8 cellular contexts compared by ENCODE assay signal in genomic region chr2:27771548-27772335, GRCh38. TPM values are rescaled to one million over a fixed set of nuclear protein-coding genes. Genes with fewer than 3 reads are reported as not detected.
A peak's percentile ranks its signal among the peaks of the same experiment; 100 is the strongest.
DNase-seq lines count a peak whose midpoint lies in the region; TF ChIP-seq lines count a peak whose summit lies in the region.

TSS of gene MRPL33 (plus strand) at chr2:27771719. CDS start at chr2:27771778, 59 bp downstream.

- peak within 1 kb of the TSS; percentile 99 for H3K4me3 Mint-ChIP-seq in H9

- H3K4me2 ChIP-seq in H9 (ENCODE audit: insufficient read depth, insufficient read length, low read length) (peak within 1 kb of the TSS; percentile 87), MM.1S (ENCODE audit: low read depth, low read length) (peak within 1 kb of the TSS; percentile 95), neural cell (ENCODE audit: low read length) (peak within 1 kb of the TSS; percentile 94)

- no peak within 1 kb of the TSS for H4K5ac ChIP-seq in H9 (ENCODE audit: insufficient read length, low read depth, low read length)

- H3K9me2 ChIP-seq in MM.1S (replicated peaks; ENCODE audit: insufficient read depth, low read length) (no peaks in the 10 kb centered on the region), neural cell (ENCODE audit: insufficient read depth, low read length) (no peaks in the 10 kb centered on the region)

- no peak within 1 kb of the TSS for H2BK120ac ChIP-seq in H9 (ENCODE audit: low read depth, low read length, poor library complexity, severe bottlenecking)

- DNase-seq in ELR (ENCODE audit: low read depth) (peak; percentile 92), H9 (peak; percentile 96), MM.1S (peak; percentile 90), SIG-M5 (lab: John Stamatoyannopoulos, UW) (peak; percentile 28), activated gamma-delta T cell (lab: John Stamatoyannopoulos, UW) (peak; percentile 72), fibroblast of villous mesenchyme (ENCODE audit: low read depth) (peak; percentile 88)

- H3K56ac ChIP-seq in H9 (ENCODE audit: insufficient read length, low read depth, low read length), result no peak within 1 kb of the TSS

- peaks cover 8% of the 10 kb centered on the region; the same call in 1 of the 2 replicates for H3K27me3 Mint-ChIP-seq in H9 (ENCODE audit: low read depth)

- H2BK5ac ChIP-seq in H9 (ENCODE audit: insufficient read length, low read length), result no peak within 1 kb of the TSS

- H3K4me1 ChIP-seq in H9 (ENCODE audit: insufficient read depth, low read length) (no peaks in the 10 kb centered on the region), MM.1S (ENCODE audit: low read length) (peaks cover 15% of the 10 kb centered on the region), stomach smooth muscle (ENCODE audit: control insufficient read depth, insufficient read depth, low read length) (peaks cover 14% of the 10 kb centered on the region)

- peaks cover 16 to 18% of the 10 kb centered on the region in 2 experiments for H3K4me1 Mint-ChIP-seq in H9

- H3T11ph ChIP-seq in H9 (ENCODE audit: low read length), result no peak within 1 kb of the TSS

- H3K23me2 ChIP-seq in H9 (ENCODE audit: insufficient read length, low read depth, low read length, poor library complexity, severe bottlenecking), result peaks cover 5% of the 10 kb centered on the region

- no peaks in the 10 kb centered on the region for H3F3A ChIP-seq in MM.1S (ENCODE audit: insufficient read depth, low read length)
- H3F3A ChIP-seq in neural cell (ENCODE audit: insufficient read depth, low read length, poor library complexity, severe bottlenecking), result no peaks in the 10 kb centered on the region

- H4K91ac ChIP-seq in H9 (ENCODE audit: insufficient read length, low read depth, low read length), result no peak within 1 kb of the TSS

- H2AFZ ChIP-seq in H9 (ENCODE audit: low read length), result peak within 1 kb of the TSS; percentile 70
- peak within 1 kb of the TSS; percentile 99 for H2AFZ ChIP-seq in MM.1S (ENCODE audit: low read length)
- peak within 1 kb of the TSS; percentile 96 for H2AFZ ChIP-seq in neural cell (ENCODE audit: low read depth, low read length)

- H2BK12ac ChIP-seq in H9 (ENCODE audit: insufficient read length, low read depth, low read length), result no peak within 1 kb of the TSS

- H3K9me3 Mint-ChIP-seq in H9, result no peaks in the 10 kb centered on the region

- peak within 1 kb of the TSS; percentile 94; the same call in 1 of the 2 replicates for H3K14ac ChIP-seq in H9 (ENCODE audit: insufficient read depth, low read length)

- peak within 1 kb of the TSS; percentile 71 for H3K27ac ChIP-seq in H9 (ENCODE audit: insufficient read length, low read depth, low read length)
- H3K27ac ChIP-seq in MM.1S (ENCODE audit: low read length), result peak within 1 kb of the TSS; percentile 62; the same call in 1 of the 2 replicates
- peak within 1 kb of the TSS; percentile 86 for H3K27ac ChIP-seq in neural cell (ENCODE audit: low read length)
- peak within 1 kb of the TSS; percentile 93 for H3K27ac ChIP-seq in stomach smooth muscle (ENCODE audit: low read length)

- H3K27me3 ChIP-seq in H9 (ENCODE audit: insufficient read depth, low read length) (no peaks in the 10 kb centered on the region), MM.1S (replicated peaks; ENCODE audit: insufficient read depth, low read length) (0 out of 2 replicates have a peak, but pooled peaks cover 4% of the 10 kb centered on the region), neural cell (ENCODE audit: insufficient read depth, low read depth, low read length) (no peaks in the 10 kb centered on the region), stomach smooth muscle (ENCODE audit: control insufficient read depth in 1 of 2, insufficient read depth in 2 of 2, low read length in 2 of 2) (peaks cover 0 to 3% of the 10 kb centered on the region in 2 donors)

- H3K4me3 ChIP-seq in MM.1S (ENCODE audit: low read length) (peak within 1 kb of the TSS; percentile 95), fibroblast of villous mesenchyme (ENCODE audit: low read depth, low read length) (peak within 1 kb of the TSS; percentile 77), neural cell (ENCODE audit: low read length) (peak within 1 kb of the TSS; percentile 78), stomach smooth muscle (ENCODE audit: low read length in 2 of 2) (peak within 1 kb of the TSS; percentile 98 to 100)

- H3K9ac ChIP-seq in H9 (ENCODE audit: extremely low read depth, insufficient read length, low read length) (peak within 1 kb of the TSS; percentile 83), MM.1S (ENCODE audit: low read length) (peak within 1 kb of the TSS; percentile 84), neural cell (ENCODE audit: low read length) (peak within 1 kb of the TSS; percentile 83), stomach smooth muscle (ENCODE audit: low read length in 2 of 2) (peak within 1 kb of the TSS; percentile 97 to 99)

- H4K20me1 ChIP-seq in H9 (ENCODE audit: control insufficient read depth, insufficient read depth, insufficient read length) (peaks cover 2% of the 10 kb centered on the region), MM.1S (ENCODE audit: insufficient read depth, low read length) (no peaks in the 10 kb centered on the region), neural cell (ENCODE audit: insufficient read depth) (no peaks in the 10 kb centered on the region)

- WGBS in H9 (ENCODE audit: extremely low coverage, insufficient read length, low lambda C conversion rate), result no CpG with 5 or more reads among the region's 48 CpGs

- peaks cover 5% of the 10 kb centered on the region; the same call in 1 of the 2 replicates for H3K36me3 ChIP-seq in MM.1S (replicated peaks; ENCODE audit: insufficient read depth, low read length)
- H3K36me3 ChIP-seq in neural cell (ENCODE audit: insufficient read depth, low read length), result peaks cover 5% of the 10 kb centered on the region
- H3K36me3 ChIP-seq in stomach smooth muscle (ENCODE audit: control insufficient read depth in 2 of 2, insufficient read depth in 2 of 2, low read length in 2 of 2), result peaks cover 4 to 8% of the 10 kb centered on the region in 2 donors

- no peak within 1 kb of the TSS for H3K23ac ChIP-seq in H9 (ENCODE audit: insufficient read length, low read depth, low read length)

- peak; percentile 41 for TF ChIP-seq EP300 in neural cell (conservative IDR thresholded peaks at IDR 0.05; ENCODE audit: poor library complexity, severe bottlenecking)

- no peak within 1 kb of the TSS for H3K4ac ChIP-seq in H9 (ENCODE audit: low read depth, low read length)

- H3K36me3 Mint-ChIP-seq in H9 (ENCODE audit: insufficient read depth in 1 of 3, low read depth in 3 of 3), result peaks cover 7 to 17% (median 16%) of the 10 kb centered on the region in 3 experiments

- H3K79me1 ChIP-seq in H9 (ENCODE audit: insufficient read depth, low read depth, low read length, poor library complexity, severe bottlenecking), result peaks cover 8% of the 10 kb centered on the region

- H3K9me3 ChIP-seq in H9 (ENCODE audit: control insufficient read depth, low read depth, low read length), result no peaks in the 10 kb centered on the region
- H3K9me3 ChIP-seq in MM.1S (replicated peaks; ENCODE audit: insufficient read depth, low read length), result no peaks in the 10 kb centered on the region
- no peaks in the 10 kb centered on the region for H3K9me3 ChIP-seq in neural cell (ENCODE audit: low read length)
- no peaks in the 10 kb centered on the region for H3K9me3 ChIP-seq in stomach smooth muscle (ENCODE audit: control insufficient read depth in 2 of 2, low read length in 2 of 2)

- no peak within 1 kb of the TSS for H2BK20ac ChIP-seq in H9 (ENCODE audit: low read depth, low read length, poor library complexity, severe bottlenecking)

- H4K8ac ChIP-seq in H9 (replicated peaks; ENCODE audit: insufficient read length, low read depth, low read length), result no peak within 1 kb of the TSS

- peak within 1 kb of the TSS; percentile 97 for H3K18ac ChIP-seq in H9 (ENCODE audit: insufficient read length, low read depth, low read length)

- H3K27ac Mint-ChIP-seq in H9, result peak within 1 kb of the TSS; percentile 99 to 100 (median 100)

- TF ChIP-seq RAD21 in neural cell (conservative IDR thresholded peaks at IDR 0.05), result peak; percentile 53

- H2AK5ac ChIP-seq in H9 (ENCODE audit: insufficient read length, low read length), result no peak within 1 kb of the TSS

- H3K79me2 ChIP-seq in H9 (ENCODE audit: insufficient read depth, low read length) (peaks cover 16% of the 10 kb centered on the region; the same call in 1 of the 2 replicates), MM.1S (ENCODE audit: low read length) (peaks cover 50% of the 10 kb centered on the region), neural cell (replicated peaks; ENCODE audit: insufficient read depth, low read length) (peaks cover 33% of the 10 kb centered on the region)

- TF ChIP-seq CTCF in H9 (conservative IDR thresholded peaks at IDR 0.05) (no peak), MM.1S (IDR thresholded peaks at IDR 0.05; ENCODE audit: low read length) (no peak), fibroblast of villous mesenchyme (IDR thresholded peaks at IDR 0.05; ENCODE audit: insufficient read depth, low read depth, low read length) (no peak), neural cell (IDR thresholded peaks at IDR 0.05; ENCODE audit: poor library complexity, severe bottlenecking) (no peak)

- no peak within 1 kb of the TSS for H2BK15ac ChIP-seq in H9 (ENCODE audit: low read depth, low read length)

TF ChIP-seq in neural cell, 6 proteins besides CTCF, POLR2A, EP300 and RAD21 (continues in another document):
- TF ChIP-seq EZH2 (IDR thresholded peaks at IDR 0.05; ENCODE audit: borderline replicate concordance, insufficient read depth, low read length, poor library complexity, severe bottlenecking) (no peak), POLR2AphosphoS5 (IDR thresholded peaks at IDR 0.05) (peak; percentile 83)

RNA-seq across cellular contexts. Expression of gene MRPL33, which starts in this region (rescaled TPM):
- total RNA-seq in H9 (2021) (61.2 and 66.8 TPM in 2 replicates), fibroblast of villous mesenchyme (112 and 119 TPM in 2 replicates)
- 308 and 406 TPM in 2 replicates for polyA plus RNA-seq in neural cell
- polyA minus RNA-seq in neural cell, result 64.5 and 82.5 TPM in 2 replicates

Comparison
In these comparisons a context has a peak if more than half of its experiments do, and no peak if none do; other contexts are left out.
1. Peak in every context shown above with its lines: DNase-seq, H3K4me3 ChIP-seq and H3K27ac ChIP-seq.
2. DNase-seq: peak in every context shown above with its lines; median percentile 96 in H9; 92 in ELR; 90 in MM.1S; 88 in fibroblast of villous mesenchyme; 72 in activated gamma-delta T cell; 28 in SIG-M5.